Comparison of ENCODE assay signal across 10 cellular contexts in genomic region chr6:142377112-142377848, GRCh38.
A peak's percentile ranks its signal among the peaks of the same experiment; 100 is the strongest.
DNase-seq lines count a peak whose midpoint lies in the region; ATAC-seq, FAIRE-seq and TF ChIP-seq lines count a peak whose summit lies in the region.
"Had no signal": no experiment of that assay in that cellular context is flagged by ENCODE, and none has a peak within 500 bp of the region (broad histone marks: within the 10 kb centered on the region; RNA-seq: fewer than 3 reads in every experiment).

No MANE protein-coding gene starts in this region.

- TF ChIP-seq CTCF in bronchial epithelial cell (IDR thresholded peaks at IDR 0.05; ENCODE audit: insufficient read depth, low read length, severe bottlenecking) (no peak), nephron (IDR thresholded peaks at IDR 0.05; ENCODE audit: unreplicated experiment in 3 of 3) (no peak), transverse colon (IDR thresholded peaks at IDR 0.05) (no peak)

- H3K4me3 ChIP-seq in bronchial epithelial cell (ENCODE audit: low read depth, low read length) (no peak overlapping the region), transverse colon (no peak overlapping the region)

- peak overlapping the region; percentile 94 to 99 (median 96) for H3K27ac Mint-ChIP-seq in nephron
- no peak overlapping the region for H3K27ac Mint-ChIP-seq in activated CD4-positive, alpha-beta T cell treated with anti-CD3 and anti-CD28 coated beads for 36 hours

- H3K4me1 Mint-ChIP-seq in nephron: peaks cover 38% of the 10 kb centered on the region
- no peaks in the 10 kb centered on the region for H3K4me1 Mint-ChIP-seq in activated CD4-positive, alpha-beta T cell treated with anti-CD3 and anti-CD28 coated beads for 36 hours

- no peak overlapping the region for H3K27ac ChIP-seq in transverse colon

- TF ChIP-seq POLR2A in transverse colon (IDR thresholded peaks at IDR 0.05): no peak

- 73 to 83% methylated on average over 4 to 11 of the region's 11 CpGs for WGBS in transverse colon (ENCODE audit: low coverage in 1 of 2), 2 donors

- intact Hi-C loops in activated CD4-positive, alpha-beta T cell treated with anti-CD3 and anti-CD28 coated beads for 36 hours (cut with DNase I, micrococcal nuclease): no loop called here
- intact Hi-C loops in transverse colon (cut with DNase I; ENCODE audit: low total_unique reads): no loop called here

- no peak for TF ChIP-seq EP300 in transverse colon (IDR thresholded peaks at IDR 0.05; ENCODE audit: low read depth)

- H3K36me3 ChIP-seq in bronchial epithelial cell (ENCODE audit: control insufficient read depth, insufficient read depth, low read length): no peaks in the 10 kb centered on the region
- H3K36me3 ChIP-seq in transverse colon: no peaks in the 10 kb centered on the region

- H3K9me3 Mint-ChIP-seq in nephron: no peaks in the 10 kb centered on the region
- no peaks in the 10 kb centered on the region for H3K9me3 Mint-ChIP-seq in activated CD4-positive, alpha-beta T cell treated with anti-CD3 and anti-CD28 coated beads for 36 hours (ENCODE audit: low read depth)

- no peak for FAIRE-seq in bronchial epithelial cell (lab: Jason Lieb, UNC)

- POLR2A ChIA-PET in activated CD4-positive, alpha-beta T cell treated with anti-CD3 and anti-CD28 coated beads for 36 hours (lab: Charles Lee): no interaction called here

- DNase-seq in EL: peak; percentile 34
- DNase-seq in NCI-H1417 treated with DMSO at 0.1 percent for 48 hours (lab: John Stamatoyannopoulos, UW): peak; percentile 88
- peak; percentile 93 for DNase-seq in bronchial epithelial cell (ENCODE audit: low read depth)
- DNase-seq in activated CD4-positive, alpha-beta T cell treated with anti-CD3 and anti-CD28 coated beads for 36 hours: no peak
- no peak for DNase-seq in transverse colon
- DNase-seq: activated CD4-positive, alpha-beta T cell treated with anti-CD3 and anti-CD28 coated beads for 1 hour; NCI-H1930 had no signal

- peaks cover 0 to 28% (median 5%) of the 10 kb centered on the region in 4 donors for H3K4me1 ChIP-seq in transverse colon

- H3K4me3 Mint-ChIP-seq in nephron: no peak overlapping the region
- H3K4me3 Mint-ChIP-seq in activated CD4-positive, alpha-beta T cell treated with anti-CD3 and anti-CD28 coated beads for 36 hours: no peak overlapping the region

- no peaks in the 10 kb centered on the region for H3K27me3 Mint-ChIP-seq in nephron (ENCODE audit: low read depth)
- peaks cover 7% of the 10 kb centered on the region for H3K27me3 Mint-ChIP-seq in activated CD4-positive, alpha-beta T cell treated with anti-CD3 and anti-CD28 coated beads for 36 hours

- in situ Hi-C loops in transverse colon (cut with MboI; ENCODE audit: low pct_ligation_motif_present in 1 of 4, low pct_unique_long_range_greater_than_20kb in 1 of 4, low sequenced_read_pairs in 3 of 4): loop anchor here in 3 of 4 donors (25.0 kb wide), 1 partner anchor 215 kb away; no protein-coding TSS in a partner anchor

- CTCF ChIA-PET in activated CD4-positive, alpha-beta T cell treated with anti-CD3 and anti-CD28 coated beads for 36 hours (lab: Charles Lee): interaction anchor here (0.6 to 1.5 kb wide), 2 partner anchors 22 to 818 kb away, joined by 3 to 4 read pairs; no protein-coding TSS in a partner anchor

- no peaks in the 10 kb centered on the region for H3K27me3 ChIP-seq in bronchial epithelial cell (ENCODE audit: control insufficient read depth, insufficient read depth, low read length)
- H3K27me3 ChIP-seq in transverse colon: no peaks in the 10 kb centered on the region

- H3K36me3 Mint-ChIP-seq in nephron (ENCODE audit: low read depth): no peaks in the 10 kb centered on the region
- H3K36me3 Mint-ChIP-seq in activated CD4-positive, alpha-beta T cell treated with anti-CD3 and anti-CD28 coated beads for 36 hours (ENCODE audit: low read depth): no peaks in the 10 kb centered on the region

- ATAC-seq in HG02571 (IDR thresholded peaks at IDR 0.05; ENCODE audit: unreplicated experiment) (no peak), HG02759 (IDR thresholded peaks at IDR 0.05; ENCODE audit: unreplicated experiment) (no peak)
- no peak for ATAC-seq in activated CD4-positive, alpha-beta T cell treated with anti-CD3 and anti-CD28 coated beads for 36 hours

- no peaks in the 10 kb centered on the region for H3K9me3 ChIP-seq in transverse colon

Comparison
In these comparisons a context has a peak if more than half of its experiments do, and no peak if none do; other contexts are left out.
1. DNase-seq: peak in EL (single experiment), NCI-H1417 treated with DMSO at 0.1 percent for 48 hours (single experiment) and bronchial epithelial cell (single experiment); none in activated CD4-positive, alpha-beta T cell treated with anti-CD3 and anti-CD28 coated beads for 36 hours (single experiment) and transverse colon (single experiment).